Comparison of ENCODE assay signal across 8 cellular contexts in the genomic region with DNA sequence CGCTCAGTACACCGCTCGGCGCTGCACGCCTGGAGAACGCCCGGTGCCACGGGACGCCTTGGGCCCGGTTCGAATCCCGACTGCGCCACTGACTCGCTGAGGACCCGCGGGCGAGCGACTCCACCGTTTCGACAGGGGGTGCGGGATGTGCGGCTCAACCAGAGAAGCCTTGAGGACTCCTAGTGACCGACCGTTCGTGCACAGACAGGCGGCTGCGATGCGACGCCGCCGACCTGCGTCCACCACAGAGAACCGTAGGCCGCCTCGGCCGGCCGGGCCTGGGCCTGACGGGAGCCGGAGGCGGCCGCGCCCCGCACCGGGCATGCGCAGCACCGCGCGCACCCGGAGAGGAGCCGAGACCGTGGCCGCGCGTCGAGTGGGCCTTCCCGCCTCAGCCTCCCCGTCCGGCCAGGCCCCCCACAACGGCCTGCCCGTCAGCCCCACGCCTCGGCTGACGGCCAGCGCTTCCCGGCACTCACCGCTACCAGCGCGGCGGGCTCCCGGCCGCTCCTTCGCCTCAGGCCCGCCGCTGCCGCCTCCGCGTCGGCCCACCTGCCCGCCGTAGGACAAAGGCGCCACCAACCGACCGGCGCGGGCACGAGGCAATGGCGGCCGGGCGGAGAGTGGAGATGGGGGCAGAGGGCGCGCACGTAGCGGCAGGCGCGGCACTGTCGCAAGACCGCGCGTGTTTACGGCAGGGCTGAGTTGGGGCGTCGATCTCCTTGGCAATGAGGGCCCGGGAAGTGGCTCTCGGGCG. TPM values are rescaled to one million over a fixed set of nuclear protein-coding genes. Genes with fewer than 3 reads are reported as not detected.
A peak's percentile ranks its signal among the peaks of the same experiment; 100 is the strongest.
DNase-seq lines count a peak whose midpoint lies in the region; ATAC-seq lines count a peak whose summit lies in the region.

A gene (minus strand): TSS at position 625 of the 757 bp plus-strand sequence. CDS start 10,538 bp downstream, outside the sequence.

- H3K9ac ChIP-seq in BLaER1 treated with 17β-estradiol and CSF1 and Interleukin-3, amounts not matched to agents 10 nM and 100 nM: peak within 1 kb of the TSS; percentile 96 to 100 (median 98)

- peaks cover 46 to 51% (median 49%) of the 10 kb centered on the region in 11 experiments for H4K20me1 ChIP-seq in BLaER1 treated with 17β-estradiol and CSF1 and Interleukin-3, amounts not matched to agents 10 nM and 100 nM

- H3K4me2 ChIP-seq in BLaER1 treated with 17β-estradiol and CSF1 and Interleukin-3, amounts not matched to agents 10 nM and 100 nM: peak within 1 kb of the TSS; percentile 85 to 98 (median 93)

- CTCF ChIA-PET in activated CD4-positive, alpha-beta T cell treated with anti-CD3 and anti-CD28 coated beads, Interleukin-2, amount 10 ng/mL, durations not matched to agents 7 days and 5 days (lab: Charles Lee): interaction anchor here (1.0 to 1.2 kb wide), 2 partner anchors 25 to 31 kb away, joined by 3 to 4 read pairs; no protein-coding TSS in a partner anchor

- peaks cover 3% of the 10 kb centered on the region for H3K36me3 Mint-ChIP-seq in activated CD4-positive, alpha-beta T cell treated with anti-CD3 and anti-CD28 coated beads, Interleukin-2, amount 10 ng/mL, durations not matched to agents 7 days and 5 days (ENCODE audit: low read depth)

- peaks cover 32 to 49% (median 43%) of the 10 kb centered on the region in 10 experiments for H3K4me1 ChIP-seq in BLaER1 treated with 17β-estradiol and CSF1 and Interleukin-3, amounts not matched to agents 10 nM and 100 nM

- peak within 1 kb of the TSS; percentile 96 to 100 (median 99) for H3K27ac ChIP-seq in BLaER1 treated with 17β-estradiol and CSF1 and Interleukin-3, amounts not matched to agents 10 nM and 100 nM

- peaks cover 0 to 16% (median 0%) of the 10 kb centered on the region in 11 experiments; a peak in 6 of 22 replicates for H3K36me3 ChIP-seq in BLaER1 treated with 17β-estradiol and CSF1 and Interleukin-3, amounts not matched to agents 10 nM and 100 nM

- H3K27ac Mint-ChIP-seq in activated CD4-positive, alpha-beta T cell treated with anti-CD3 and anti-CD28 coated beads, Interleukin-2, amount 10 ng/mL, durations not matched to agents 7 days and 5 days: peak within 1 kb of the TSS; percentile 92

- H3K9me3 ChIP-seq in BLaER1 treated with 17β-estradiol and CSF1 and Interleukin-3, amounts not matched to agents 10 nM and 100 nM (replicated peaks in 1 of 11): peaks cover 0 to 5% (median 0%) of the 10 kb centered on the region in 11 experiments; a peak in 1 of 22 replicates

- H3K4me3 ChIP-seq in BLaER1 treated with 17β-estradiol and CSF1 and Interleukin-3, amounts not matched to agents 10 nM and 100 nM: peak within 1 kb of the TSS; percentile 75 to 95 (median 84)

- H3K9me3 Mint-ChIP-seq in activated CD4-positive, alpha-beta T cell treated with anti-CD3 and anti-CD28 coated beads, Interleukin-2, amount 10 ng/mL, durations not matched to agents 7 days and 5 days: no peaks in the 10 kb centered on the region

- H3K4me3 Mint-ChIP-seq in activated CD4-positive, alpha-beta T cell treated with anti-CD3 and anti-CD28 coated beads, Interleukin-2, amount 10 ng/mL, durations not matched to agents 7 days and 5 days: peak within 1 kb of the TSS; percentile 88

- peak; percentile 76 for ATAC-seq in GM19328 (IDR thresholded peaks at IDR 0.05; ENCODE audit: unreplicated experiment)
- ATAC-seq in HG03520 (IDR thresholded peaks at IDR 0.05; ENCODE audit: unreplicated experiment): peak; percentile 81
- ATAC-seq in left lobe of liver: peak; percentile 92

- DNase-seq in NCI-H526 treated with DMSO at 0.1 percent for 48 hours (lab: John Stamatoyannopoulos, UW) (peak; percentile 95), cortex of kidney (lab: John Stamatoyannopoulos, UW) (peak; percentile 86), left lobe of liver (ENCODE audit: low spot score) (peak; percentile 98)
- peak; percentile 94 for DNase-seq in activated CD4-positive, alpha-beta T cell treated with anti-CD3 and anti-CD28 coated beads, Interleukin-2, amount 10 ng/mL, durations not matched to agents 7 days and 5 days
- peak; percentile 91 for DNase-seq in stimulated activated CD4-positive, alpha-beta T cell treated with anti-CD3 and anti-CD28 coated beads, Interleukin-2, amount 100 ng/mL, for 4 hours (ENCODE audit: low read depth)

- H3K4me1 Mint-ChIP-seq in activated CD4-positive, alpha-beta T cell treated with anti-CD3 and anti-CD28 coated beads, Interleukin-2, amount 10 ng/mL, durations not matched to agents 7 days and 5 days: peaks cover 47% of the 10 kb centered on the region

- POLR2A ChIA-PET in activated CD4-positive, alpha-beta T cell treated with anti-CD3 and anti-CD28 coated beads, Interleukin-2, amount 10 ng/mL, durations not matched to agents 7 days and 5 days (lab: Charles Lee): no interaction called here

- no peaks in the 10 kb centered on the region for H3K27me3 Mint-ChIP-seq in activated CD4-positive, alpha-beta T cell treated with anti-CD3 and anti-CD28 coated beads, Interleukin-2, amount 10 ng/mL, durations not matched to agents 7 days and 5 days

- no peaks in the 10 kb centered on the region for H3K27me3 ChIP-seq in BLaER1 treated with 17β-estradiol and CSF1 and Interleukin-3, amounts not matched to agents 10 nM and 100 nM

RNA-seq across cellular contexts. Expression of the gene that starts here (rescaled TPM):
- total RNA-seq in activated CD4-positive, alpha-beta T cell treated with anti-CD3 and anti-CD28 coated beads, Interleukin-2, amount 10 ng/mL, durations not matched to agents 7 days and 5 days: 10 to 100 TPM; 30.9 to 35.0 TPM
- 8.2 TPM for total RNA-seq in left lobe of liver

Comparison
In these comparisons a context has a peak if more than half of its experiments do, and no peak if none do; other contexts are left out.
1. Peak in every context shown above with its lines: DNase-seq, ATAC-seq, H3K4me3 ChIP-seq and H3K27ac ChIP-seq.